Comparison of ENCODE assay signal across 8 cellular contexts in genomic region chr15:24956131-24956838, GRCh38. TPM values are rescaled to one million over a fixed set of nuclear protein-coding genes. Genes with fewer than 3 reads are reported as not detected.
DNase-seq lines count a peak whose midpoint lies in the region; ATAC-seq, FAIRE-seq and TF ChIP-seq lines count a peak whose summit lies in the region.

No MANE protein-coding gene starts in this region.

- peak overlapping the region; percentile 81 for H3K4me3 ChIP-seq in CD8-positive, alpha-beta T cell (ENCODE audit: low read depth, low read length)
- H3K4me3 ChIP-seq in RWPE2 (ENCODE audit: severe bottlenecking), result peak overlapping the region; percentile 58
- H3K4me3 ChIP-seq in testis, result peak overlapping the region; percentile 74 to 91

- H3K9me3 ChIP-seq in CD8-positive, alpha-beta T cell (ENCODE audit: low read length), result peaks cover 12% of the 10 kb centered on the region
- H3K9me3 ChIP-seq in RWPE2 (ENCODE audit: severe bottlenecking) (peaks cover 3% of the 10 kb centered on the region), testis (no peaks in the 10 kb centered on the region)

- H3K9me3 Mint-ChIP-seq in CD8-positive, alpha-beta T cell, result peaks cover 3% of the 10 kb centered on the region
- H3K9me3 Mint-ChIP-seq in activated naive CD4-positive, alpha-beta T cell treated with anti-CD3 and anti-CD28 coated beads, Interleukin-2, amount 10 ng/mL, durations not matched to agents 7 days and 5 days, result peaks cover 23% of the 10 kb centered on the region

- H3K27me3 Mint-ChIP-seq in CD8-positive, alpha-beta T cell (ENCODE audit: low read depth), result no peaks in the 10 kb centered on the region
- H3K27me3 Mint-ChIP-seq in activated naive CD4-positive, alpha-beta T cell treated with anti-CD3 and anti-CD28 coated beads, Interleukin-2, amount 10 ng/mL, durations not matched to agents 7 days and 5 days, result peaks cover 6% of the 10 kb centered on the region

- CTCF ChIA-PET in CD8-positive, alpha-beta T cell (lab: Charles Lee), result no interaction called here
- CTCF ChIA-PET in activated naive CD4-positive, alpha-beta T cell treated with anti-CD3 and anti-CD28 coated beads, Interleukin-2, amount 10 ng/mL, durations not matched to agents 7 days and 5 days (lab: Charles Lee), result no interaction called here

- peaks cover 14% of the 10 kb centered on the region for H3K4me1 ChIP-seq in CD8-positive, alpha-beta T cell (ENCODE audit: insufficient read depth, low read length)
- H3K4me1 ChIP-seq in RWPE2 (ENCODE audit: insufficient read depth, poor library complexity, severe bottlenecking), result peaks cover 5% of the 10 kb centered on the region
- no peaks in the 10 kb centered on the region for H3K4me1 ChIP-seq in testis

- TF ChIP-seq POLR2A in testis (IDR thresholded peaks at IDR 0.05), result no peak

- POLR2A ChIA-PET in CD8-positive, alpha-beta T cell (lab: Charles Lee), result interaction anchor here (0.7 to 1.4 kb wide), 4 partner anchors 12 to 483 kb away, joined by 3 to 8 read pairs (median 3); no protein-coding TSS in a partner anchor

- no peaks in the 10 kb centered on the region for H3K27me3 ChIP-seq in CD8-positive, alpha-beta T cell (ENCODE audit: insufficient read depth, low read length)
- no peaks in the 10 kb centered on the region for H3K27me3 ChIP-seq in RWPE2 (ENCODE audit: insufficient read depth, poor library complexity, severe bottlenecking)
- H3K27me3 ChIP-seq in testis, result no peaks in the 10 kb centered on the region

- H3K4me3 Mint-ChIP-seq in CD8-positive, alpha-beta T cell, result peak overlapping the region; percentile 94
- H3K4me3 Mint-ChIP-seq in activated naive CD4-positive, alpha-beta T cell treated with anti-CD3 and anti-CD28 coated beads, Interleukin-2, amount 10 ng/mL, durations not matched to agents 7 days and 5 days, result peak overlapping the region; percentile 82

- intact Hi-C loops in CD8-positive, alpha-beta T cell (cut with DNase I, micrococcal nuclease), result loop anchor here (5.0 to 10.0 kb wide), 3 partner anchors 184 to 1129 kb away; partner anchors contain the start of gene UBE3A (in 1 of the 2)
- intact Hi-C loops in testis (cut with DNase I; ENCODE audit: low total_unique reads), result no loop called here

- H3K27ac Mint-ChIP-seq in CD8-positive, alpha-beta T cell, result peak overlapping the region; percentile 96
- peak overlapping the region; percentile 93 for H3K27ac Mint-ChIP-seq in activated naive CD4-positive, alpha-beta T cell treated with anti-CD3 and anti-CD28 coated beads, Interleukin-2, amount 10 ng/mL, durations not matched to agents 7 days and 5 days

- peaks cover 3% of the 10 kb centered on the region for H3K36me3 ChIP-seq in CD8-positive, alpha-beta T cell (ENCODE audit: insufficient read depth, low read length)
- H3K36me3 ChIP-seq in RWPE2 (ENCODE audit: low read depth) (peaks cover 13% of the 10 kb centered on the region), testis (ENCODE audit: low read depth, missing control alignments) (no peaks in the 10 kb centered on the region)

- peaks cover 28% of the 10 kb centered on the region for H3K4me1 Mint-ChIP-seq in CD8-positive, alpha-beta T cell (ENCODE audit: low read depth)
- peaks cover 18% of the 10 kb centered on the region for H3K4me1 Mint-ChIP-seq in activated naive CD4-positive, alpha-beta T cell treated with anti-CD3 and anti-CD28 coated beads, Interleukin-2, amount 10 ng/mL, durations not matched to agents 7 days and 5 days

- TF ChIP-seq CTCF in CD8-positive, alpha-beta T cell (IDR thresholded peaks at IDR 0.05), result no peak
- no peak for TF ChIP-seq CTCF in RWPE2 (IDR thresholded peaks at IDR 0.05; ENCODE audit: poor library complexity, severe bottlenecking)
- no peak for TF ChIP-seq CTCF in omental fat pad (IDR thresholded peaks at IDR 0.05)
- TF ChIP-seq CTCF in testis (IDR thresholded peaks at IDR 0.05), result no peak

- peak; percentile 92 for FAIRE-seq in HTR-8/SVneo (lab: Jason Lieb, UNC)

- H3K27ac ChIP-seq in CD8-positive, alpha-beta T cell (ENCODE audit: low read depth, low read length), result peak overlapping the region; percentile 89
- H3K27ac ChIP-seq in RWPE2 (ENCODE audit: poor library complexity, severe bottlenecking), result peak overlapping the region; percentile 71
- peak overlapping the region; percentile 81 to 83 for H3K27ac ChIP-seq in testis

- ATAC-seq in CD8-positive, alpha-beta T cell, result peak; percentile 80
- ATAC-seq in GM19467 (IDR thresholded peaks at IDR 0.05; ENCODE audit: unreplicated experiment) (peak; percentile 59), RWPE2 (ENCODE audit: low read depth) (peak; percentile 84), omental fat pad (ENCODE audit: low FRiP score) (peak; percentile 75)

- WGBS in testis, 2 donors, result 20 to 32% methylated on average over 5 to 28 of the region's 28 CpGs

- peak; percentile 52 to 87 (median 68) for DNase-seq in CD8-positive, alpha-beta T cell
- DNase-seq in HTR-8/SVneo (ENCODE audit: insufficient read length, low spot score) (peak; percentile 67), RWPE2 (ENCODE audit: low spot score) (peak; percentile 85), germinal center (ENCODE audit: low spot score) (peak; percentile 68), omental fat pad (ENCODE audit: low spot score) (no peak), testis (peak; percentile 90)
- peak; percentile 77 for DNase-seq in activated naive CD4-positive, alpha-beta T cell treated with anti-CD3 and anti-CD28 coated beads, Interleukin-2, amount 10 ng/mL, durations not matched to agents 7 days and 5 days

- peaks cover 38% of the 10 kb centered on the region for H3K36me3 Mint-ChIP-seq in CD8-positive, alpha-beta T cell
- H3K36me3 Mint-ChIP-seq in activated naive CD4-positive, alpha-beta T cell treated with anti-CD3 and anti-CD28 coated beads, Interleukin-2, amount 10 ng/mL, durations not matched to agents 7 days and 5 days, result peaks cover 25% of the 10 kb centered on the region

RNA-seq across cellular contexts. Expression of gene SNRPN, which starts 1.5 kb away (rescaled TPM):
- total RNA-seq in CD8-positive, alpha-beta T cell, result 10 to 100 TPM; 81.0 to 84.4 TPM
- 10 to 100 TPM; 47.0 to 71.9 (median 67.3) TPM for total RNA-seq in omental fat pad
- 100 to 1,000 TPM; 132 to 180 TPM for total RNA-seq in testis
- polyA plus RNA-seq in testis (ENCODE audit: insufficient read depth, low read depth, low replicate concordance), result 127 TPM

RNA-seq across cellular contexts. Expression of gene SNURF, which starts 1.5 kb away (rescaled TPM):
- 10 to 100 TPM; 38.4 to 43.1 TPM for total RNA-seq in CD8-positive, alpha-beta T cell
- total RNA-seq in omental fat pad, result 1 to 10 TPM; 1.2 to 6.8 (median 4.3) TPM
- 10 to 100 TPM; 14.3 to 15.7 TPM for total RNA-seq in testis
- polyA plus RNA-seq in testis (ENCODE audit: insufficient read depth, low read depth, low replicate concordance), result 8.6 TPM
